8 cellular contexts compared by ENCODE assay signal in genomic region chr20:44887466-44887865, GRCh38. TPM values are rescaled to one million over a fixed set of nuclear protein-coding genes. Genes with fewer than 3 reads are reported as not detected.
DNase-seq lines count a peak whose midpoint lies in the region; ATAC-seq and TF ChIP-seq lines count a peak whose summit lies in the region.

No MANE protein-coding gene starts in this region.

- intact Hi-C loops in colonic mucosa (cut with DNase I) = no loop called here

- no peak for ATAC-seq in CD4-positive, CD25-positive, alpha-beta regulatory T cell (ENCODE audit: low read depth in 2 of 2)
- ATAC-seq in HG02981 (IDR thresholded peaks at IDR 0.05; ENCODE audit: unreplicated experiment) = no peak
- ATAC-seq in HG02610 (IDR thresholded peaks at IDR 0.05; ENCODE audit: unreplicated experiment) = no peak
- no peak for ATAC-seq in GM18502 (IDR thresholded peaks at IDR 0.05; ENCODE audit: poor library complexity, unreplicated experiment)

- no peaks in the 10 kb centered on the region for H3K9me2 ChIP-seq in Loucy (replicated peaks; ENCODE audit: low read depth, low read length)

- H3K27me3 Mint-ChIP-seq in CD4-positive, CD25-positive, alpha-beta regulatory T cell = no peaks in the 10 kb centered on the region
- no peaks in the 10 kb centered on the region for H3K27me3 Mint-ChIP-seq in nephron (ENCODE audit: low read depth)

- peaks cover 69% of the 10 kb centered on the region for H3K79me2 ChIP-seq in Loucy (ENCODE audit: insufficient read depth, low read length)

- no peaks in the 10 kb centered on the region for H3K9me3 ChIP-seq in CD4-positive, CD25-positive, alpha-beta regulatory T cell (ENCODE audit: control insufficient read depth in 2 of 2, low read length in 2 of 2)
- H3K9me3 ChIP-seq in Loucy (ENCODE audit: insufficient read depth, low read depth, low read length) (no peaks in the 10 kb centered on the region), colonic mucosa (no peaks in the 10 kb centered on the region)

- DNase-seq in CD4-positive, CD25-positive, alpha-beta regulatory T cell = no peak
- no peak for DNase-seq in colonic mucosa
- DNase-seq in DMS53 (lab: John Stamatoyannopoulos, UW) = no peak

- H3K27ac ChIP-seq in CD4-positive, CD25-positive, alpha-beta regulatory T cell (ENCODE audit: insufficient read depth, low read length, poor library complexity, severe bottlenecking) = peak overlapping the region; percentile 94
- H3K27ac ChIP-seq in colonic mucosa = no peak overlapping the region

- peaks cover 64% of the 10 kb centered on the region for H4K20me1 ChIP-seq in Loucy (ENCODE audit: insufficient read depth, low read length, poor library complexity, severe bottlenecking)

- H3K36me3 Mint-ChIP-seq in CD4-positive, CD25-positive, alpha-beta regulatory T cell = peaks cover 8% of the 10 kb centered on the region
- peaks cover 14% of the 10 kb centered on the region for H3K36me3 Mint-ChIP-seq in nephron (ENCODE audit: low read depth)

- H3K27me3 ChIP-seq in CD4-positive, CD25-positive, alpha-beta regulatory T cell (ENCODE audit: control insufficient read depth, insufficient read depth, low read length) = no peaks in the 10 kb centered on the region
- H3K27me3 ChIP-seq in Loucy (ENCODE audit: insufficient read depth, low read length, poor library complexity, severe bottlenecking) = no peaks in the 10 kb centered on the region
- H3K27me3 ChIP-seq in colonic mucosa = no peaks in the 10 kb centered on the region

- no peaks in the 10 kb centered on the region for H3F3A ChIP-seq in Loucy (ENCODE audit: low read depth)

- peak overlapping the region; percentile 87 for H3K4me3 ChIP-seq in CD4-positive, CD25-positive, alpha-beta regulatory T cell (ENCODE audit: low read depth, low read length)
- H3K4me3 ChIP-seq in Loucy (ENCODE audit: low read length, poor library complexity, severe bottlenecking) = peak overlapping the region; percentile 81
- H3K4me3 ChIP-seq in colonic mucosa = peak overlapping the region; percentile 92

- H3K4me3 Mint-ChIP-seq in CD4-positive, CD25-positive, alpha-beta regulatory T cell = peak overlapping the region; percentile 90 to 98 (median 95)
- peak overlapping the region; percentile 92 to 99 (median 99) for H3K4me3 Mint-ChIP-seq in nephron

- H3K4me2 ChIP-seq in Loucy (ENCODE audit: low read depth, low read length, poor library complexity, severe bottlenecking) = peak overlapping the region; percentile 92

- no peaks in the 10 kb centered on the region for H3K9me3 Mint-ChIP-seq in CD4-positive, CD25-positive, alpha-beta regulatory T cell
- H3K9me3 Mint-ChIP-seq in nephron = no peaks in the 10 kb centered on the region

- TF ChIP-seq CTCF in Loucy (conservative IDR thresholded peaks at IDR 0.05; ENCODE audit: low read length) (no peak), colonic mucosa (IDR thresholded peaks at IDR 0.05) (no peak), nephron (IDR thresholded peaks at IDR 0.05; ENCODE audit: unreplicated experiment in 3 of 3) (no peak)

- H3K36me3 ChIP-seq in CD4-positive, CD25-positive, alpha-beta regulatory T cell (ENCODE audit: control insufficient read depth, insufficient read depth, low read length) = peaks cover 12% of the 10 kb centered on the region
- H3K36me3 ChIP-seq in Loucy (ENCODE audit: insufficient read depth, low read length) = peaks cover 5% of the 10 kb centered on the region; the same call in 1 of the 2 replicates
- H3K36me3 ChIP-seq in colonic mucosa = no peaks in the 10 kb centered on the region

- peaks cover 69% of the 10 kb centered on the region for H3K4me1 ChIP-seq in CD4-positive, CD25-positive, alpha-beta regulatory T cell (ENCODE audit: control insufficient read depth, insufficient read depth, low read length, poor library complexity, severe bottlenecking)
- H3K4me1 ChIP-seq in Loucy (ENCODE audit: insufficient read depth, low read length, poor library complexity, severe bottlenecking) (peaks cover 55% of the 10 kb centered on the region), colonic mucosa (peaks cover 53% of the 10 kb centered on the region)

- H2AFZ ChIP-seq in Loucy (ENCODE audit: low read length) = no peak overlapping the region

- H3K9ac ChIP-seq in Loucy (ENCODE audit: low read depth, low read length, poor library complexity, severe bottlenecking) (peak overlapping the region; percentile 96), colonic mucosa (ENCODE audit: low read depth in 2 of 2, low read length in 2 of 2) (no peak overlapping the region)

- peak overlapping the region; percentile 34 to 97 (median 95) for H3K27ac Mint-ChIP-seq in CD4-positive, CD25-positive, alpha-beta regulatory T cell
- peak overlapping the region in 2 of 3 experiments; percentile 77 to 85 for H3K27ac Mint-ChIP-seq in nephron

- peaks cover 28 to 85% (median 62%) of the 10 kb centered on the region in 4 donors for H3K4me1 Mint-ChIP-seq in CD4-positive, CD25-positive, alpha-beta regulatory T cell
- H3K4me1 Mint-ChIP-seq in nephron = peaks cover 49% of the 10 kb centered on the region

RNA-seq across cellular contexts. Expression of gene YWHAB, which starts 2.0 kb away (rescaled TPM):
- total RNA-seq in CD4-positive, CD25-positive, alpha-beta regulatory T cell = 303 TPM
- 100 to 1,000 TPM; 567 to 927 (median 748) TPM for polyA plus RNA-seq in CD4-positive, CD25-positive, alpha-beta regulatory T cell
- total RNA-seq in colonic mucosa = 100 to 1,000 TPM; 256 to 282 TPM

RNA-seq across cellular contexts. Expression of gene PABPC1L, which starts 22.4 kb away (rescaled TPM):
- total RNA-seq in CD4-positive, CD25-positive, alpha-beta regulatory T cell = 66.1 TPM
- polyA plus RNA-seq in CD4-positive, CD25-positive, alpha-beta regulatory T cell = under 1 TPM in 2 of 4 donors, not detected in 2; 0.12 to 0.68 TPM
- total RNA-seq in colonic mucosa = 10 to 100 TPM; 11.5 to 36.3 TPM
